In genomic region chr1:92784051-92784638, GRCh38 we compare ENCODE assay signal across 8 cellular contexts. TPM values are rescaled to one million over a fixed set of nuclear protein-coding genes. Genes with fewer than 3 reads are reported as not detected.
DNase-seq lines count a peak whose midpoint lies in the region; ATAC-seq and TF ChIP-seq lines count a peak whose summit lies in the region.

No MANE protein-coding gene starts in this region.

- DNase-seq in NCI-H524 (lab: John Stamatoyannopoulos, UW) (peak; percentile 14 to 29), NCI-H524 treated with DMSO at 0.1 percent for 48 hours (lab: John Stamatoyannopoulos, UW) (no peak), T-helper 22 cell (ENCODE audit: low read depth) (peak; percentile 2), colonic mucosa (peak; percentile 52), NCI-H2196 treated with DMSO at 0.1 percent for 48 hours (lab: John Stamatoyannopoulos, UW; ENCODE audit: unreplicated experiment) (no peak)
- DNase-seq in stimulated activated CD8-positive, alpha-beta memory T cell treated with anti-CD3 and anti-CD28 coated beads, Interleukin-15, amount 100 ng/mL, for 48 hours (ENCODE audit: low read depth in 2 of 2), result peak; percentile 9 to 31

- intact Hi-C loops in colonic mucosa (cut with DNase I), result no loop called here

- H3K9ac ChIP-seq in colonic mucosa (ENCODE audit: low read depth in 2 of 2, low read length in 2 of 2), result peak overlapping the region; percentile 92 to 94
- peak overlapping the region; percentile 84 to 93 for H3K9ac ChIP-seq in liver (ENCODE audit: low read depth in 1 of 2, low read length in 2 of 2)

- H3K27ac ChIP-seq in colonic mucosa (peak overlapping the region; percentile 99), liver (ENCODE audit: low read depth in 1 of 2, low read length in 2 of 2) (peak overlapping the region; percentile 99)

- ATAC-seq in HG03066 (IDR thresholded peaks at IDR 0.05; ENCODE audit: low read depth, unreplicated experiment), result peak; percentile 1

- H3K4me3 ChIP-seq in colonic mucosa, result peak overlapping the region; percentile 73
- peak overlapping the region; percentile 72 to 89 (median 79) for H3K4me3 ChIP-seq in liver (ENCODE audit: low read depth in 1 of 3, low read length in 3 of 3)

- peaks cover 4% of the 10 kb centered on the region for H3K4me1 ChIP-seq in colonic mucosa
- peaks cover 0 to 11% (median 4%) of the 10 kb centered on the region in 4 donors for H3K4me1 ChIP-seq in liver (ENCODE audit: control insufficient read depth in 4 of 4, insufficient read depth in 4 of 4, low read length in 3 of 4)

- H3K36me3 ChIP-seq in colonic mucosa (no peaks in the 10 kb centered on the region), liver (ENCODE audit: control insufficient read depth in 4 of 4, insufficient read depth in 3 of 4, low read depth in 1 of 4, low read length in 3 of 4) (no peaks in the 10 kb centered on the region)

- no peak for TF ChIP-seq CTCF in colonic mucosa (IDR thresholded peaks at IDR 0.05)
- no peak for TF ChIP-seq CTCF in liver (IDR thresholded peaks at IDR 0.05; ENCODE audit: low read depth, low read length, missing input control)

- H3K9me3 ChIP-seq in colonic mucosa, result no peaks in the 10 kb centered on the region
- H3K9me3 ChIP-seq in liver (ENCODE audit: control insufficient read depth in 4 of 4, low read length in 3 of 4), result no peaks in the 10 kb centered on the region

- 5% methylated on average over 24 of the region's 25 CpGs for WGBS in liver

- no peak for TF ChIP-seq RAD21 in liver (IDR thresholded peaks at IDR 0.05)

- no peaks in the 10 kb centered on the region for H3K27me3 ChIP-seq in colonic mucosa
- H3K27me3 ChIP-seq in liver (ENCODE audit: control insufficient read depth in 4 of 4, insufficient read depth in 4 of 4, low read length in 3 of 4), result no peaks in the 10 kb centered on the region

TF ChIP-seq in liver, 16 proteins besides CTCF, POLR2A, EP300 and RAD21:
- no peak for TF ChIP-seq SP1 (IDR thresholded peaks at IDR 0.05)

RNA-seq across cellular contexts. Expression of gene EVI5, which starts 0.8 kb away (rescaled TPM):
- total RNA-seq in colonic mucosa, result 10 to 100 TPM; 23.9 to 29.0 TPM
- total RNA-seq in liver, result 10 to 100 TPM; 24.6 to 35.9 TPM
- 10 to 100 TPM in 1 of 2 donors, 1 to 10 TPM in 1; 4.0 to 13.6 TPM for polyA plus RNA-seq in liver

RNA-seq across cellular contexts. Expression of gene RPL5, which starts 47.7 kb away (rescaled TPM):
- total RNA-seq in colonic mucosa, result 100 to 1,000 TPM; 749 to 786 TPM
- 100 to 1,000 TPM; 336 to 765 TPM for total RNA-seq in liver
- 100 to 1,000 TPM; 359 to 442 TPM for polyA plus RNA-seq in liver

Comparison
In these comparisons a context has a peak if more than half of its experiments do, and no peak if none do; other contexts are left out.
1. DNase-seq: peak in NCI-H524 (2 of 2), T-helper 22 cell (single experiment), colonic mucosa (single experiment) and stimulated activated CD8-positive, alpha-beta memory T cell treated with anti-CD3 and anti-CD28 coated beads, Interleukin-15, amount 100 ng/mL, for 48 hours (2 of 2); none in NCI-H524 treated with DMSO at 0.1 percent for 48 hours (single experiment) and NCI-H2196 treated with DMSO at 0.1 percent for 48 hours (single experiment).